1 cellular context compared by ENCODE assay signal in the genomic region with DNA sequence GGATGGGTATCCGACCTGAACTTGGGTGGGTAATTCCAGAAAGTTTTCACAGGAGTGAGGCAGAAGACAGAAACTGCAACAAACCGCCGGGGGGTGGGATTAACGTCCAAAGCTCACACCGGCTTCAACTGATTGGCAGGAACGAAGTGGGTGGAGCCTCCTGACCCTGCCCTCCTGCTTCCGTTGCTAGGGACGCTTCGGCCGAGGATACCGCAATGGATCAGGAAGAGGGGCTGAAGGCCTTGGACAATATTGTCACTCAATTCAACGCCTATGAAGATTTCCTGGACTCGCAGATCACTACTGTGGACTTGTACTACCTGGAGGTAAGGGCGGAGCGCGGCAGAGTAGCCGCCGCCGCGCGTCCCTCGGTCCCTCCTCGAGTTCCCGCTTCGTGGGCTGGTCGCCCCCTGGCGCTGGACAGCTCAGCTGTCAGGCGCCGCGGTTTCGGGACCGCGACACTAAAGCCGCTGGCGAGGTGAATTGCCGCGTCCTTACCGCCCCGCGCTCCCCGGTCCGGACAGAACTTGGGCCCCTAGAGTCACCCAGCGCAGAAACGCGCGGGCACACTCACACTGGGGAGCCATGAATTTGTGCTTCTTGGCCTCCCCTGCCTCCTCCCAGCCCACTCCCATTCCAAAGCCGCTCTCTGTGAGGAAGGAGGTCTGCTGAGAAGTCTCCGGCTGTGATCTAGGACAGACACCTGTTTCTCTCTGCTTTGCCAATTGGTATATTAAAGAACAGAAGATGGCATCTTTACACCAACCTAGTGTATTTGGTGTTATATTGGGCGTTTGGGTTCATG.
TF ChIP-seq lines count a peak whose summit lies in the region.

A gene (plus strand): TSS at position 177 of the 805 bp plus-strand sequence.

TF ChIP-seq in HepG2, 621 proteins besides CTCF, POLR2A, EP300 and RAD21 (continued from another document and continues in another):
- TF ChIP-seq, protein P1, sequence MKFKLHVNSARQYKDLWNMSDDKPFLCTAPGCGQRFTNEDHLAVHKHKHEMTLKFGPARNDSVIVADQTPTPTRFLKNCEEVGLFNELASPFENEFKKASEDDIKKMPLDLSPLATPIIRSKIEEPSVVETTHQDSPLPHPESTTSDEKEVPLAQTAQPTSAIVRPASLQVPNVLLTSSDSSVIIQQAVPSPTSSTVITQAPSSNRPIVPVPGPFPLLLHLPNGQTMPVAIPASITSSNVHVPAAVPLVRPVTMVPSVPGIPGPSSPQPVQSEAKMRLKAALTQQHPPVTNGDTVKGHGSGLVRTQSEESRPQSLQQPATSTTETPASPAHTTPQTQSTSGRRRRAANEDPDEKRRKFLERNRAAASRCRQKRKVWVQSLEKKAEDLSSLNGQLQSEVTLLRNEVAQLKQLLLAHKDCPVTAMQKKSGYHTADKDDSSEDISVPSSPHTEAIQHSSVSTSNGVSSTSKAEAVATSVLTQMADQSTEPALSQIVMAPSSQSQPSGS (CRISPR knock-in tag; IDR thresholded peaks at IDR 0.05), result 0 out of 2 replicates have a peak, but pooled peaks have one; percentile 45
- TF ChIP-seq HOXD1 (CRISPR knock-in tag; IDR thresholded peaks at IDR 0.05) (no peak), EZH2 (conservative IDR thresholded peaks at IDR 0.05; ENCODE audit: low read depth, low read length) (no peak), ZNF878 (CRISPR knock-in tag; IDR thresholded peaks at IDR 0.05) (0 out of 2 replicates have a peak, but pooled peaks have one; percentile 4), TGIF2 (CRISPR knock-in tag; IDR thresholded peaks at IDR 0.05) (peak; percentile 41; the same call in 1 of the 2 replicates), HNRNPK (IDR thresholded peaks at IDR 0.05; ENCODE audit: low read depth, low read length, poor library complexity, severe bottlenecking) (no peak), ZNF569 (CRISPR knock-in tag; IDR thresholded peaks at IDR 0.05; ENCODE audit: borderline replicate concordance) (no peak), ZNF367 (CRISPR knock-in tag; IDR thresholded peaks at IDR 0.05; ENCODE audit: borderline replicate concordance) (no peak), XRCC5 (optimal IDR thresholded peaks at IDR 0.05; ENCODE audit: low read length) (peak; percentile 35), ZBTB42 (CRISPR knock-in tag; IDR thresholded peaks at IDR 0.05) (no peak), SRSF4 (IDR thresholded peaks at IDR 0.05; ENCODE audit: low read depth, low read length, poor library complexity, severe bottlenecking) (no peak), ZNF782 (CRISPR knock-in tag; IDR thresholded peaks at IDR 0.05; ENCODE audit: borderline replicate concordance) (no peak), NR2C2 (CRISPR knock-in tag; IDR thresholded peaks at IDR 0.05; ENCODE audit: borderline replicate concordance) (peak; percentile 39; the same call in 1 of the 2 replicates), POLR2AphosphoS5 (IDR thresholded peaks at IDR 0.05; ENCODE audit: low read depth, low read length) (no peak), GPN1 (CRISPR knock-in tag; IDR thresholded peaks at IDR 0.05; ENCODE audit: borderline replicate concordance) (no peak), CREB1 (IDR thresholded peaks at IDR 0.05) (no peak), CREB1 (CRISPR knock-in tag; IDR thresholded peaks at IDR 0.05) (no peak), SP1 (IDR thresholded peaks at IDR 0.05) (no peak), SP1 (CRISPR knock-in tag; IDR thresholded peaks at IDR 0.05) (peak; percentile 66; the same call in 1 of the 2 replicates), ZNF335 (CRISPR knock-in tag; IDR thresholded peaks at IDR 0.05) (0 out of 2 replicates have a peak, but pooled peaks have one; percentile 39), HOXA3 (CRISPR knock-in tag; IDR thresholded peaks at IDR 0.05) (peak; percentile 33; the same call in 1 of the 2 replicates), ZFY (CRISPR knock-in tag; IDR thresholded peaks at IDR 0.05) (peak; percentile 42; the same call in 1 of the 2 replicates), ZNF451 (CRISPR knock-in tag; IDR thresholded peaks at IDR 0.05) (no peak), SP2 (CRISPR knock-in tag; IDR thresholded peaks at IDR 0.05) (peak; percentile 60)
- TF ChIP-seq, protein P2, sequence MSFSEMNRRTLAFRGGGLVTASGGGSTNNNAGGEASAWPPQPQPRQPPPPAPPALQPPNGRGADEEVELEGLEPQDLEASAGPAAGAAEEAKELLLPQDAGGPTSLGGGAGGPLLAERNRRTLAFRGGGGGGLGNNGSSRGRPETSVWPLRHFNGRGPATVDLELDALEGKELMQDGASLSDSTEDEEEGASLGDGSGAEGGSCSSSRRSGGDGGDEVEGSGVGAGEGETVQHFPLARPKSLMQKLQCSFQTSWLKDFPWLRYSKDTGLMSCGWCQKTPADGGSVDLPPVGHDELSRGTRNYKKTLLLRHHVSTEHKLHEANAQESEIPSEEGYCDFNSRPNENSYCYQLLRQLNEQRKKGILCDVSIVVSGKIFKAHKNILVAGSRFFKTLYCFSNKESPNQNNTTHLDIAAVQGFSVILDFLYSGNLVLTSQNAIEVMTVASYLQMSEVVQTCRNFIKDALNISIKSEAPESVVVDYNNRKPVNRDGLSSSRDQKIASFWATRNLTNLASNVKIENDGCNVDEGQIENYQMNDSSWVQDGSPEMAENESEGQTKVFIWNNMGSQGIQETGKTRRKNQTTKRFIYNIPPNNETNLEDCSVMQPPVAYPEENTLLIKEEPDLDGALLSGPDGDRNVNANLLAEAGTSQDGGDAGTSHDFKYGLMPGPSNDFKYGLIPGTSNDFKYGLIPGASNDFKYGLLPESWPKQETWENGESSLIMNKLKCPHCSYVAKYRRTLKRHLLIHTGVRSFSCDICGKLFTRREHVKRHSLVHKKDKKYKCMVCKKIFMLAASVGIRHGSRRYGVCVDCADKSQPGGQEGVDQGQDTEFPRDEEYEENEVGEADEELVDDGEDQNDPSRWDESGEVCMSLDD (CRISPR knock-in tag; IDR thresholded peaks at IDR 0.05; ENCODE audit: borderline replicate concordance), result no peak
- TF ChIP-seq, protein P3, sequence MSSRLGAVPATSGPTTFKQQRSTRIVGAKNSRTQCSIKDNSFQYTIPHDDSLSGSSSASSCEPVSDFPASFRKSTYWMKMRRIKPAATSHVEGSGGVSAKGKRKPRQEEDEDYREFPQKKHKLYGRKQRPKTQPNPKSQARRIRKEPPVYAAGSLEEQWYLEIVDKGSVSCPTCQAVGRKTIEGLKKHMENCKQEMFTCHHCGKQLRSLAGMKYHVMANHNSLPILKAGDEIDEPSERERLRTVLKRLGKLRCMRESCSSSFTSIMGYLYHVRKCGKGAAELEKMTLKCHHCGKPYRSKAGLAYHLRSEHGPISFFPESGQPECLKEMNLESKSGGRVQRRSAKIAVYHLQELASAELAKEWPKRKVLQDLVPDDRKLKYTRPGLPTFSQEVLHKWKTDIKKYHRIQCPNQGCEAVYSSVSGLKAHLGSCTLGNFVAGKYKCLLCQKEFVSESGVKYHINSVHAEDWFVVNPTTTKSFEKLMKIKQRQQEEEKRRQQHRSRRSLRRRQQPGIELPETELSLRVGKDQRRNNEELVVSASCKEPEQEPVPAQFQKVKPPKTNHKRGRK (CRISPR knock-in tag; IDR thresholded peaks at IDR 0.05), result no peak
- TF ChIP-seq, protein P4, sequence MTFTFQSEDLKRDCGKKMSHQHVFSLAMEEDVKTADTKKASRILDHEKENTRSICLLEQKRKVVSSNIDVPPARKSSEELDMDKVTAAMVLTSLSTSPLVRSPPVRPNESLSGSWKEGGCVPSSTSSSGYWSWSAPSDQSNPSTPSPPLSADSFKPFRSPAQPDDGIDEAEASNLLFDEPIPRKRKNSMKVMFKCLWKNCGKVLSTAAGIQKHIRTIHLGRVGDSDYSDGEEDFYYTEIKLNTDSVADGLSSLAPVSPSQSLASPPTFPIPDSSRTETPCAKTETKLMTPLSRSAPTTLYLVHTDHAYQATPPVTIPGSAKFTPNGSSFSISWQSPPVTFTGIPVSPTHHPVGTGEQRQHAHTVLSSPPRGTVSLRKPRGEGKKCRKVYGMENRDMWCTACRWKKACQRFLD (CRISPR knock-in tag; IDR thresholded peaks at IDR 0.05; ENCODE audit: borderline replicate concordance), result no peak
- TF ChIP-seq, protein P5, sequence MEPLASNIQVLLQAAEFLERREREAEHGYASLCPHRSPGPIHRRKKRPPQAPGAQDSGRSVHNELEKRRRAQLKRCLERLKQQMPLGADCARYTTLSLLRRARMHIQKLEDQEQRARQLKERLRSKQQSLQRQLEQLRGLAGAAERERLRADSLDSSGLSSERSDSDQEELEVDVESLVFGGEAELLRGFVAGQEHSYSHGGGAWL (CRISPR knock-in tag; IDR thresholded peaks at IDR 0.05), result no peak
- TF ChIP-seq, protein P6, sequence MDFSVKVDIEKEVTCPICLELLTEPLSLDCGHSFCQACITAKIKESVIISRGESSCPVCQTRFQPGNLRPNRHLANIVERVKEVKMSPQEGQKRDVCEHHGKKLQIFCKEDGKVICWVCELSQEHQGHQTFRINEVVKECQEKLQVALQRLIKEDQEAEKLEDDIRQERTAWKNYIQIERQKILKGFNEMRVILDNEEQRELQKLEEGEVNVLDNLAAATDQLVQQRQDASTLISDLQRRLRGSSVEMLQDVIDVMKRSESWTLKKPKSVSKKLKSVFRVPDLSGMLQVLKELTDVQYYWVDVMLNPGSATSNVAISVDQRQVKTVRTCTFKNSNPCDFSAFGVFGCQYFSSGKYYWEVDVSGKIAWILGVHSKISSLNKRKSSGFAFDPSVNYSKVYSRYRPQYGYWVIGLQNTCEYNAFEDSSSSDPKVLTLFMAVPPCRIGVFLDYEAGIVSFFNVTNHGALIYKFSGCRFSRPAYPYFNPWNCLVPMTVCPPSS (IDR thresholded peaks at IDR 0.05), result no peak
- TF ChIP-seq, protein P7, sequence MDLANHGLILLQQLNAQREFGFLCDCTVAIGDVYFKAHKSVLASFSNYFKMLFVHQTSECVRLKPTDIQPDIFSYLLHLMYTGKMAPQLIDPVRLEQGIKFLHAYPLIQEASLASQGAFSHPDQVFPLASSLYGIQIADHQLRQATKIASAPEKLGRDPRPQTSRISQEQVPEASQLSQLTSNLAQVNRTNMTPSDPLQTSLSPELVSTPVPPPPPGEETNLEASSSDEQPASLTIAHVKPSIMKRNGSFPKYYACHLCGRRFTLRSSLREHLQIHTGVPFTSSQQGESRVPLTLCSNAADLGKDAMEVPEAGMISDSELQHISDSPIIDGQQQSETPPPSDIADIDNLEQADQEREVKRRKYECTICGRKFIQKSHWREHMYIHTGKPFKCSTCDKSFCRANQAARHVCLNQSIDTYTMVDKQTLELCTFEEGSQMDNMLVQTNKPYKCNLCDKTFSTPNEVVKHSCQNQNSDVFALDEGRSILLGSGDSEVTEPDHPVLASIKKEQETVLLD (CRISPR knock-in tag; IDR thresholded peaks at IDR 0.05; ENCODE audit: low read depth), result no peak
- TF ChIP-seq, protein P8, sequence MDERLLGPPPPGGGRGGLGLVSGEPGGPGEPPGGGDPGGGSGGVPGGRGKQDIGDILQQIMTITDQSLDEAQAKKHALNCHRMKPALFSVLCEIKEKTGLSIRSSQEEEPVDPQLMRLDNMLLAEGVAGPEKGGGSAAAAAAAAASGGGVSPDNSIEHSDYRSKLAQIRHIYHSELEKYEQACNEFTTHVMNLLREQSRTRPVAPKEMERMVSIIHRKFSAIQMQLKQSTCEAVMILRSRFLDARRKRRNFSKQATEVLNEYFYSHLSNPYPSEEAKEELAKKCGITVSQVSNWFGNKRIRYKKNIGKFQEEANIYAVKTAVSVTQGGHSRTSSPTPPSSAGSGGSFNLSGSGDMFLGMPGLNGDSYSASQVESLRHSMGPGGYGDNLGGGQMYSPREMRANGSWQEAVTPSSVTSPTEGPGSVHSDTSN (CRISPR knock-in tag; IDR thresholded peaks at IDR 0.05), result peak; percentile 65
- TF ChIP-seq, protein P9, sequence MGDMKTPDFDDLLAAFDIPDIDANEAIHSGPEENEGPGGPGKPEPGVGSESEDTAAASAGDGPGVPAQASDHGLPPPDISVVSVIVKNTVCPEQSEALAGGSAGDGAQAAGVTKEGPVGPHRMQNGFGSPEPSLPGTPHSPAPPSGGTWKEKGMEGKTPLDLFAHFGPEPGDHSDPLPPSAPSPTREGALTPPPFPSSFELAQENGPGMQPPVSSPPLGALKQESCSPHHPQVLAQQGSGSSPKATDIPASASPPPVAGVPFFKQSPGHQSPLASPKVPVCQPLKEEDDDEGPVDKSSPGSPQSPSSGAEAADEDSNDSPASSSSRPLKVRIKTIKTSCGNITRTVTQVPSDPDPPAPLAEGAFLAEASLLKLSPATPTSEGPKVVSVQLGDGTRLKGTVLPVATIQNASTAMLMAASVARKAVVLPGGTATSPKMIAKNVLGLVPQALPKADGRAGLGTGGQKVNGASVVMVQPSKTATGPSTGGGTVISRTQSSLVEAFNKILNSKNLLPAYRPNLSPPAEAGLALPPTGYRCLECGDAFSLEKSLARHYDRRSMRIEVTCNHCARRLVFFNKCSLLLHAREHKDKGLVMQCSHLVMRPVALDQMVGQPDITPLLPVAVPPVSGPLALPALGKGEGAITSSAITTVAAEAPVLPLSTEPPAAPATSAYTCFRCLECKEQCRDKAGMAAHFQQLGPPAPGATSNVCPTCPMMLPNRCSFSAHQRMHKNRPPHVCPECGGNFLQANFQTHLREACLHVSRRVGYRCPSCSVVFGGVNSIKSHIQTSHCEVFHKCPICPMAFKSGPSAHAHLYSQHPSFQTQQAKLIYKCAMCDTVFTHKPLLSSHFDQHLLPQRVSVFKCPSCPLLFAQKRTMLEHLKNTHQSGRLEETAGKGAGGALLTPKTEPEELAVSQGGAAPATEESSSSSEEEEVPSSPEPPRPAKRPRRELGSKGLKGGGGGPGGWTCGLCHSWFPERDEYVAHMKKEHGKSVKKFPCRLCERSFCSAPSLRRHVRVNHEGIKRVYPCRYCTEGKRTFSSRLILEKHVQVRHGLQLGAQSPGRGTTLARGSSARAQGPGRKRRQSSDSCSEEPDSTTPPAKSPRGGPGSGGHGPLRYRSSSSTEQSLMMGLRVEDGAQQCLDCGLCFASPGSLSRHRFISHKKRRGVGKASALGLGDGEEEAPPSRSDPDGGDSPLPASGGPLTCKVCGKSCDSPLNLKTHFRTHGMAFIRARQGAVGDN (CRISPR knock-in tag; IDR thresholded peaks at IDR 0.05), result peak; percentile 71
- TF ChIP-seq, protein P10, sequence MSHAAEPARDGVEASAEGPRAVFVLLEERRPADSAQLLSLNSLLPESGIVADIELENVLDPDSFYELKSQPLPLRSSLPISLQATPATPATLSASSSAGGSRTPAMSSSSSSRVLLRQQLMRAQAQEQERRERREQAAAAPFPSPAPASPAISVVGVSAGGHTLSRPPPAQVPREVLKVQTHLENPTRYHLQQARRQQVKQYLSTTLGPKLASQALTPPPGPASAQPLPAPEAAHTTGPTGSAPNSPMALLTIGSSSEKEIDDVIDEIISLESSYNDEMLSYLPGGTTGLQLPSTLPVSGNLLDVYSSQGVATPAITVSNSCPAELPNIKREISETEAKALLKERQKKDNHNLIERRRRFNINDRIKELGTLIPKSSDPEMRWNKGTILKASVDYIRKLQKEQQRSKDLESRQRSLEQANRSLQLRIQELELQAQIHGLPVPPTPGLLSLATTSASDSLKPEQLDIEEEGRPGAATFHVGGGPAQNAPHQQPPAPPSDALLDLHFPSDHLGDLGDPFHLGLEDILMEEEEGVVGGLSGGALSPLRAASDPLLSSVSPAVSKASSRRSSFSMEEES (CRISPR knock-in tag; IDR thresholded peaks at IDR 0.05), result peak; percentile 22; the same call in 1 of the 2 replicates
